13 cellular contexts compared by ENCODE assay signal in the genomic region with DNA sequence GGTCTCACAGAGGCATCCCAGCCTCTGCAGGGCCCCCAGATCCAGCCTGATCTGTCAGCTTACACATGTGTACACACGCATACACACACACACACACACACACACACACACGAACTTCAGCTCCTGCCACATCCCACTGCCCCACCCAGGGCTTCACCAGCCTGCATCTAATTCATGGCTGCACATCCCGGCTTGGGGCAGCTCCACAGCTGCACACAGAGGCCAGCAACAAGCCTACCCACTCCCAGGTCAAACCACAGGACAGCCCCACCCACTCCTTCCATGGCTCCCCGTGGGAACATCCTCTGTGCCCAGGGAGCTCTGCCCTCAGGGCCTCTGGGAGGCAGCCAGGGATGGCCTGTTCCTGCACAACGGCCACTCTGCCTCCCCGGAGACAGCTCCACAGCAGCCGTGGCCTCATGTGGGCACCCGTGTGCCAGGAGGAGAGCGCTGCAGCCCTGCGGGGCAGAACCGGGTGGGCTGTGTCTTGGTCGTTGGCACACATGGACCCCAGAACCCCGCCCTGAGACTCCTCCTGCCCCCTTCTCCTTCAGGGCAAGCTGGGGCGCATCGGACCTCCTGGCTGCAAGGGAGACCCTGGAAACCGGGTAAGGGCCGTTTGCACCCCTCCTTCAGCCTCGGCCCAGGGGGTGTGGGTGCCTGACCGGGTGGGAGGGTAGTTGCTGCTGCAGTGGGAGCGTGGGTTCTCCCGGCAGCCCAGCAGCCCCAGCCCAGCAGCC. TPM values are rescaled to one million over a fixed set of nuclear protein-coding genes. Genes with fewer than 3 reads are reported as not detected.
DNase-seq lines count a peak whose midpoint lies in the region; ATAC-seq and TF ChIP-seq lines count a peak whose summit lies in the region.
"Had no signal": no experiment of that assay in that cellular context is flagged by ENCODE, and none has a peak within 500 bp of the region (broad histone marks: within the 10 kb centered on the region; RNA-seq: fewer than 3 reads in every experiment).

No MANE protein-coding gene starts in this region.

- H3K27me3 Mint-ChIP-seq in chondrocyte (ENCODE audit: low read depth) (no peaks in the 10 kb centered on the region), neural progenitor cell (ENCODE audit: insufficient read depth, low read depth) (no peaks in the 10 kb centered on the region)
- H3K27me3 Mint-ChIP-seq: activated CD4-positive, alpha-beta memory T cell treated with anti-CD3 and anti-CD28 coated beads, Interleukin-2, amount 10 ng/mL, durations not matched to agents 7 days and 5 days; memory B cell had no signal

- H3K4me1 Mint-ChIP-seq in chondrocyte (ENCODE audit: low read depth) (peaks cover 6% of the 10 kb centered on the region), neural progenitor cell (no peaks in the 10 kb centered on the region)
- H3K4me1 Mint-ChIP-seq: activated CD4-positive, alpha-beta memory T cell treated with anti-CD3 and anti-CD28 coated beads, Interleukin-2, amount 10 ng/mL, durations not matched to agents 7 days and 5 days; brain; memory B cell had no signal

- H3K9me3 ChIP-seq in right atrium auricular region (peaks cover 0 to 6% of the 10 kb centered on the region in 2 donors), neural progenitor cell (ENCODE audit: low read depth) (no peaks in the 10 kb centered on the region)

- H2AFZ ChIP-seq in neural progenitor cell (replicated peaks), result no peak overlapping the region

- H3K27me3 ChIP-seq in right atrium auricular region, result no peaks in the 10 kb centered on the region
- H3K27me3 ChIP-seq in neural progenitor cell, result no peaks in the 10 kb centered on the region

- H3K36me3 ChIP-seq in right atrium auricular region, result peaks cover 98% of the 10 kb centered on the region
- no peaks in the 10 kb centered on the region for H3K36me3 ChIP-seq in neural progenitor cell

- intact Hi-C loops in cardiac septum (cut with DNase I), result no loop called here

- H3K4me3 ChIP-seq in right atrium auricular region (no peak overlapping the region), neural progenitor cell (no peak overlapping the region)

- ATAC-seq in GM19397 (IDR thresholded peaks at IDR 0.05; ENCODE audit: unreplicated experiment), result no peak

- H3K9ac ChIP-seq in neural progenitor cell, result no peak overlapping the region

- H3K27ac ChIP-seq in right atrium auricular region, result no peak overlapping the region
- no peak overlapping the region for H3K27ac ChIP-seq in neural progenitor cell
- H3K27ac ChIP-seq: C4-2B had no signal

- peak overlapping the region; percentile 22 for H3K27ac Mint-ChIP-seq in chondrocyte (ENCODE audit: unreplicated experiment)
- H3K27ac Mint-ChIP-seq in neural progenitor cell, result no peak overlapping the region
- H3K27ac Mint-ChIP-seq: activated CD4-positive, alpha-beta memory T cell treated with anti-CD3 and anti-CD28 coated beads, Interleukin-2, amount 10 ng/mL, durations not matched to agents 7 days and 5 days; brain; memory B cell had no signal

- no peaks in the 10 kb centered on the region for H3F3A ChIP-seq in neural progenitor cell (ENCODE audit: low read depth)

- H3K36me3 Mint-ChIP-seq in chondrocyte (ENCODE audit: low read depth) (peaks cover 26% of the 10 kb centered on the region), neural progenitor cell (peaks cover 8% of the 10 kb centered on the region)
- H3K36me3 Mint-ChIP-seq: memory B cell had no signal

- H3K9me3 Mint-ChIP-seq in chondrocyte (ENCODE audit: low read depth) (no peaks in the 10 kb centered on the region), neural progenitor cell (peaks cover 3% of the 10 kb centered on the region)
- H3K9me3 Mint-ChIP-seq: activated CD4-positive, alpha-beta memory T cell treated with anti-CD3 and anti-CD28 coated beads, Interleukin-2, amount 10 ng/mL, durations not matched to agents 7 days and 5 days; memory B cell had no signal

- DNase-seq in cardiac septum (ENCODE audit: low spot score) (peak; percentile 69), right atrium auricular region (ENCODE audit: low spot score) (no peak), chondrocyte (ENCODE audit: low spot score) (peak; percentile 93), mesenteric fat pad (ENCODE audit: low spot score) (peak; percentile 85), kidney tubule cell (ENCODE audit: low spot score) (no peak), SW 1271 (lab: John Stamatoyannopoulos, UW) (no peak), neural progenitor cell (ENCODE audit: low spot score) (no peak)
- DNase-seq: activated CD4-positive, alpha-beta memory T cell treated with anti-CD3 and anti-CD28 coated beads, Interleukin-2, amount 10 ng/mL, durations not matched to agents 7 days and 5 days; SHP77 had no signal

- no peaks in the 10 kb centered on the region for H3K79me2 ChIP-seq in neural progenitor cell (ENCODE audit: low read depth)

- H3K4me3 Mint-ChIP-seq in chondrocyte (ENCODE audit: unreplicated experiment), result peak overlapping the region; percentile 19
- no peak overlapping the region for H3K4me3 Mint-ChIP-seq in neural progenitor cell
- H3K4me3 Mint-ChIP-seq: activated CD4-positive, alpha-beta memory T cell treated with anti-CD3 and anti-CD28 coated beads, Interleukin-2, amount 10 ng/mL, durations not matched to agents 7 days and 5 days; brain; memory B cell had no signal

- TF ChIP-seq CTCF in right atrium auricular region (IDR thresholded peaks at IDR 0.05) (no peak), chondrocyte (IDR thresholded peaks at IDR 0.05) (no peak), neural progenitor cell (IDR thresholded peaks at IDR 0.05) (no peak)

- H4K20me1 ChIP-seq in neural progenitor cell (ENCODE audit: low read depth), result no peaks in the 10 kb centered on the region

- H3K4me1 ChIP-seq in right atrium auricular region, result no peaks in the 10 kb centered on the region
- H3K4me1 ChIP-seq in neural progenitor cell, result no peaks in the 10 kb centered on the region

- H3K4me2 ChIP-seq in neural progenitor cell, result no peak overlapping the region

RNA-seq across cellular contexts. Expression of a gene that starts 19.1 kb away (rescaled TPM):
- total RNA-seq in cardiac septum (157 TPM), right atrium auricular region (100 to 1,000 TPM; 249 to 252 TPM), chondrocyte (1,314 to 1,671 TPM (median 1,646 TPM) in 3 replicates), mesenteric fat pad (735 TPM), neural progenitor cell (ENCODE audit: low replicate concordance) (5.2 and 22.8 TPM in 2 replicates)

RNA-seq across cellular contexts. Expression of a gene that starts 38.4 kb away (rescaled TPM):
- 0.83 TPM for total RNA-seq in cardiac septum
- under 1 TPM in 1 of 2 donors, not detected in 1; 0.24 TPM for total RNA-seq in right atrium auricular region
- total RNA-seq in chondrocyte, result 1.7 to 4.1 TPM (median 1.7 TPM) in 3 replicates
- 0.32 TPM for total RNA-seq in mesenteric fat pad
- total RNA-seq in neural progenitor cell (ENCODE audit: low replicate concordance), result 0.96 TPM in 1 of 2 replicates, not detected in the other

Comparison
In these comparisons a context has a peak if more than half of its experiments do, and no peak if none do; other contexts are left out.
1. DNase-seq: peak in cardiac septum (single experiment), chondrocyte (single experiment) and mesenteric fat pad (single experiment); none in right atrium auricular region (single experiment), kidney tubule cell (single experiment), SW 1271 (0 of 2) and neural progenitor cell (single experiment).